In genomic region chr3:45560270-45561020, GRCh38 we compare ENCODE assay signal across 9 cellular contexts. TPM values are rescaled to one million over a fixed set of nuclear protein-coding genes. Genes with fewer than 3 reads are reported as not detected.
DNase-seq lines count a peak whose midpoint lies in the region; ATAC-seq, FAIRE-seq and TF ChIP-seq lines count a peak whose summit lies in the region.
"Had no signal": no experiment of that assay in that cellular context is flagged by ENCODE, and none has a peak within 500 bp of the region (broad histone marks: within the 10 kb centered on the region; RNA-seq: fewer than 3 reads in every experiment).

No MANE protein-coding gene starts in this region.

- no peaks in the 10 kb centered on the region for H3K27me3 ChIP-seq in dorsolateral prefrontal cortex

- no peaks in the 10 kb centered on the region for H3K27me3 Mint-ChIP-seq in stimulated activated memory B cell treated with anti-CD40 and anti-IgM and Interleukin-4, amounts not matched to agents 10 μg/mL and 1 μg/mL and 100 μg/mL, for 72 hours

- 36 to 45% methylated on average over 12 of the region's 12 CpGs for WGBS in lower leg skin, 2 donors

- TF ChIP-seq CTCF in LNCaP clone FGC (IDR thresholded peaks at IDR 0.05; ENCODE audit: control insufficient read depth, extremely low read depth, insufficient read depth) (no peak), dorsolateral prefrontal cortex (IDR thresholded peaks at IDR 0.05 in 54 of 56, conservative IDR thresholded peaks at IDR 0.05 in 2 of 56; ENCODE audit: low read depth in 1 of 56, partially characterized antibody in 56 of 56) (no peak), lower leg skin (IDR thresholded peaks at IDR 0.05) (no peak)

- H3K4me1 Mint-ChIP-seq in stimulated activated memory B cell treated with anti-CD40 and anti-IgM and Interleukin-4, amounts not matched to agents 10 μg/mL and 1 μg/mL and 100 μg/mL, for 72 hours: peaks cover 21% of the 10 kb centered on the region

- peak overlapping the region in 54 of 59 donors; percentile 26 to 85 (median 72) for H3K27ac ChIP-seq in dorsolateral prefrontal cortex

- DNase-seq in LNCaP clone FGC (ENCODE audit: low read depth) (peak; percentile 43), dorsolateral prefrontal cortex (peak in 3 of 10 donors; percentile 49 to 69 (median 65)), lower leg skin (ENCODE audit: low spot score in 2 of 2) (peak; percentile 82 to 93), NCI-H82 treated with DMSO at 0.1 percent for 48 hours (lab: John Stamatoyannopoulos, UW; ENCODE audit: unreplicated experiment) (no peak), H54 (ENCODE audit: insufficient read length, low spot score) (no peak)

- H3K4me3 Mint-ChIP-seq in stimulated activated memory B cell treated with anti-CD40 and anti-IgM and Interleukin-4, amounts not matched to agents 10 μg/mL and 1 μg/mL and 100 μg/mL, for 72 hours: no peak overlapping the region

- ATAC-seq in stimulated activated memory B cell treated with anti-CD40 and anti-IgM and Interleukin-4, amounts not matched to agents 10 μg/mL and 1 μg/mL and 100 μg/mL, for 72 hours: no peak
- ATAC-seq in GM18873 (IDR thresholded peaks at IDR 0.05; ENCODE audit: low FRiP score, unreplicated experiment): no peak
- no peak for ATAC-seq in GM18520 (IDR thresholded peaks at IDR 0.05; ENCODE audit: unreplicated experiment)
- ATAC-seq: Panc1 had no signal

- H3K36me3 Mint-ChIP-seq in stimulated activated memory B cell treated with anti-CD40 and anti-IgM and Interleukin-4, amounts not matched to agents 10 μg/mL and 1 μg/mL and 100 μg/mL, for 72 hours: peaks cover 5% of the 10 kb centered on the region

- H3K4me3 ChIP-seq in LNCaP clone FGC (ENCODE audit: low read depth, low read length) (no peak overlapping the region), dorsolateral prefrontal cortex (peak overlapping the region in 4 of 59 donors; percentile 11 to 24 (median 14)), lower leg skin (ENCODE audit: low read depth, poor library complexity, severe bottlenecking) (no peak overlapping the region)

- TF ChIP-seq POLR2A in lower leg skin (IDR thresholded peaks at IDR 0.05): no peak
- no peak for TF ChIP-seq POLR2A in H54 (IDR thresholded peaks at IDR 0.05; ENCODE audit: low read depth, low read length)

- no peaks in the 10 kb centered on the region for H3K9me3 Mint-ChIP-seq in stimulated activated memory B cell treated with anti-CD40 and anti-IgM and Interleukin-4, amounts not matched to agents 10 μg/mL and 1 μg/mL and 100 μg/mL, for 72 hours

- no peak for FAIRE-seq in H54 (lab: Jason Lieb, UNC)

- H3K27ac Mint-ChIP-seq in stimulated activated memory B cell treated with anti-CD40 and anti-IgM and Interleukin-4, amounts not matched to agents 10 μg/mL and 1 μg/mL and 100 μg/mL, for 72 hours: peak overlapping the region; percentile 8

- intact Hi-C loops in dorsolateral prefrontal cortex (cut with DNase I): no loop called here
- intact Hi-C loops in lower leg skin (cut with DNase I; ENCODE audit: low total_unique reads): no loop called here

RNA-seq across cellular contexts. Expression of gene LIMD1, which starts 34.1 kb away (rescaled TPM):
- total RNA-seq in dorsolateral prefrontal cortex: 10 to 100 TPM in 48 of 120 experiments, 1 to 10 TPM in 72; 4.4 to 23.9 (median 9.4) TPM
- 10 to 100 TPM; 11.6 to 20.8 (median 16.8) TPM for total RNA-seq in lower leg skin

Comparison
In these comparisons a context has a peak if more than half of its experiments do, and no peak if none do; other contexts are left out.
1. DNase-seq: peak in LNCaP clone FGC (single experiment) and lower leg skin (2 of 2); none in NCI-H82 treated with DMSO at 0.1 percent for 48 hours (single experiment) and H54 (single experiment).